ENCODE assay signal across 9 cellular contexts in the genomic region with DNA sequence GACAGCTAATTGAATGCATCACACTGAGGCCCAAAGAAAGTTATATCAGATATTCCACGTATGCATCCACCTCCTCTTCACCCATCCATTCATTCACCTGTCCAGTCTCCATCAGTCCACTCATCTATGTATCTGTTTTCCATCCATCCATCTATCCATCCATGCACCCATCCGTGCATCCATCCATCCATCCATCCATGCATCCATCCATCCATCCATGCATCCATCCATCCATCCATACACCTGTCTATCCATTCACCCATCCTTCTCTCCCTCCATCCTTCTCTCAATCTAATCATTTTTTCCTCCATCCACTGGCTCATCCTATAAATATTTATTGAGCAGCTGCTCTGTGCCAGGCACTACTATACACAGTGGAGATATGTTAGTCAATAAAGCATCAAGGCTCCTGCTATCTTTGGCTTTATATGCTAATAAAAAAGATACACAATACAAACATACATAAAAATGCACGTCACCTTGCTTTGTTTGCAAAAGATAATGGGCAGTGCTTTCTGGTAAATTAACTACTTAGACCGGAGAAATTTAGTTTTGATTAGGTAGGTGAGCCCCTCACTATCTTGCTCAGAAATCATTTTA.
"Had no signal": no experiment of that assay in that cellular context is flagged by ENCODE, and none has a peak within 500 bp of the region (broad histone marks: within the 10 kb centered on the region; RNA-seq: fewer than 3 reads in every experiment).

No MANE protein-coding gene starts in this region.

- H3K36me3 ChIP-seq: HAP-1 had no signal

- H3K9me3 Mint-ChIP-seq: GM23338, HFFc6 had no signal

- H3K4me1 Mint-ChIP-seq: GM23338, H9 had no signal

- H3K4me3 ChIP-seq: GM23248, GM23338, HAP-1 had no signal

- H3K27ac Mint-ChIP-seq: GM23338, H9, HFFc6 had no signal

- ATAC-seq: GM23338, HCT116 had no signal

- H3K27ac ChIP-seq: GM23248 had no signal

- H3K4me3 Mint-ChIP-seq: GM23338, H9, HFFc6 had no signal

- H3K4me1 ChIP-seq: HAP-1 had no signal

- DNase-seq: GM23248, GOT3, H7, H9, HCEC 1CT, HFFc6 had no signal
